Comparison of ENCODE assay signal across 8 cellular contexts in the genomic region with DNA sequence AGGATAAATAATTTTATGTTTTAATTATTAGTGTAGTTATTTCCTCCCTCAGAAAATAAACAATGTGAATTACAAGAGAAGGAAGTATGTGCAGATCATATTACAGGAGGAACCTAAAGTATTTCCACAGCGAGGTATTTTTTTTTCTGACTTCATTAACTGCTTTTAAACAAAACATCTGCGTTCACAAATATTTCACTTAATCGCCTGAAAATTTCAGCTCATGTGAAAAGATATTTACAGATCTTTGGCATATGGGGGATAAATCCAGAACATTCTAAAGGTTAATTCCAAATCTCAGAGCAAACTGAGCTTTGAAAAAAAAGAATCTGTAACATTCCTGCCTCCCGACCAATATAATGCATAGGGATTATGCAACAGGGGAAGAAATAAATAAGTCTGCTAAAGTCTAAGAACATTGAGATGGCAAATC. TPM values are rescaled to one million over a fixed set of nuclear protein-coding genes. Genes with fewer than 3 reads are reported as not detected.
DNase-seq lines count a peak whose midpoint lies in the region; ATAC-seq, FAIRE-seq and TF ChIP-seq lines count a peak whose summit lies in the region.

No MANE protein-coding gene starts in this region.

- intact Hi-C loops in left cardiac atrium (cut with DNase I): no loop called here
- intact Hi-C loops in vagina (cut with DNase I): no loop called here
- intact Hi-C loops in Caco-2 (cut with micrococcal nuclease; ENCODE audit: unreplicated experiment): no loop called here

- peak overlapping the region; percentile 85 for H3K27ac ChIP-seq in cardiac muscle cell
- peak overlapping the region; percentile 48; the same call in 1 of the 2 replicates for H3K27ac ChIP-seq in H1 (ENCODE audit: low read depth, low read length)
- H3K27ac ChIP-seq in muscle layer of duodenum (ENCODE audit: low read length): peak overlapping the region; percentile 58
- H3K27ac ChIP-seq in vagina: peak overlapping the region; percentile 83

- peaks cover 30% of the 10 kb centered on the region for H3K36me3 Mint-ChIP-seq in Caco-2 (ENCODE audit: insufficient read depth, unreplicated experiment)

- H3K9ac ChIP-seq in H1 (replicated peaks in 1 of 4; ENCODE audit: extremely low read depth in 1 of 4, low read depth in 3 of 4, low read length in 3 of 4): peak overlapping the region in 1 of 4 experiments; percentile 34; a peak in 1 of 7 replicates

- TF ChIP-seq RAD21 in H1 (IDR thresholded peaks at IDR 0.05 in 1 of 2, conservative IDR thresholded peaks at IDR 0.05 in 1 of 2; ENCODE audit: low read depth in 2 of 2, low read length in 2 of 2): no peak

- TF ChIP-seq POLR2A in H1 (IDR thresholded peaks at IDR 0.05; ENCODE audit: control extremely low read depth in 1 of 2, low read depth in 2 of 2, low read length in 2 of 2) (no peak), vagina (IDR thresholded peaks at IDR 0.05) (no peak)

- H3K79me1 ChIP-seq in H1 (ENCODE audit: low read depth, low read length): no peaks in the 10 kb centered on the region

- H3K23ac ChIP-seq in H1 (ENCODE audit: insufficient read length): no peak overlapping the region

- H3K36me3 ChIP-seq in cardiac muscle cell (peaks cover 4% of the 10 kb centered on the region), H1 (ENCODE audit: control insufficient read depth in 2 of 4, insufficient read depth in 4 of 4, low read length in 3 of 4) (no peaks in the 10 kb centered on the region; a peak in 1 of 8 replicates), muscle layer of duodenum (ENCODE audit: control insufficient read depth in 1 of 2, insufficient read depth in 2 of 2, low read length in 2 of 2) (peaks cover 0 to 5% of the 10 kb centered on the region in 2 donors), vagina (no peaks in the 10 kb centered on the region), Caco-2 (ENCODE audit: control insufficient read depth, insufficient read depth, low read length) (no peaks in the 10 kb centered on the region)

- no peaks in the 10 kb centered on the region for H3K9me3 ChIP-seq in cardiac muscle cell (ENCODE audit: low read depth)
- H3K9me3 ChIP-seq in H1 (ENCODE audit: insufficient read depth in 2 of 2, low read depth in 1 of 2, low read length in 1 of 2): no peaks in the 10 kb centered on the region
- H3K9me3 ChIP-seq in muscle layer of duodenum (ENCODE audit: control insufficient read depth in 1 of 2, low read length in 2 of 2): no peaks in the 10 kb centered on the region
- no peaks in the 10 kb centered on the region for H3K9me3 ChIP-seq in vagina
- H3K9me3 ChIP-seq in Caco-2: no peaks in the 10 kb centered on the region

- H2BK12ac ChIP-seq in H1 (ENCODE audit: low read depth, low read length): no peak overlapping the region

- no peak overlapping the region for H3K4me3 ChIP-seq in cardiac muscle cell
- peak overlapping the region in 1 of 4 experiments; percentile 44; a peak in 1 of 8 replicates for H3K4me3 ChIP-seq in H1 (ENCODE audit: extremely low read depth in 1 of 4, insufficient read depth in 2 of 4, low read depth in 3 of 4, low read length in 4 of 4)
- H3K4me3 ChIP-seq in muscle layer of duodenum (ENCODE audit: low read depth in 1 of 2, low read length in 2 of 2): peak overlapping the region in 1 of 2 donors; percentile 8
- H3K4me3 ChIP-seq in vagina: peak overlapping the region in 1 of 2 donors; percentile 4
- H3K4me3 ChIP-seq in Caco-2 (ENCODE audit: low read depth, low read length): no peak overlapping the region

- no peak overlapping the region for H3K56ac ChIP-seq in H1 (replicated peaks; ENCODE audit: insufficient read length, low read depth, low read length)

- CTCF ChIA-PET in H1 (lab: Charles Lee; ENCODE audit: partially characterized antibody) (interaction anchor here (1.8 to 3.1 kb wide), 3 partner anchors 81 to 91 kb away, joined by 4 to 12 read pairs (median 9); no protein-coding TSS in a partner anchor), Caco-2 (lab: Charles Lee) (interaction anchor here (2.4 kb wide), 1 partner anchor 85 kb away, joined by 5 read pairs; no protein-coding TSS in a partner anchor)

- no peak overlapping the region for H3K27ac Mint-ChIP-seq in Caco-2 (ENCODE audit: unreplicated experiment)

- H3K18ac ChIP-seq in H1 (ENCODE audit: extremely low read depth, low read length): no peak overlapping the region

- peak overlapping the region; percentile 23 to 42; a peak in 2 of 4 replicates for H3K4me2 ChIP-seq in H1 (ENCODE audit: insufficient read depth in 1 of 2, low read depth in 2 of 2, low read length in 2 of 2)

- no peak overlapping the region for H2BK5ac ChIP-seq in H1 (ENCODE audit: low read depth, low read length)

- H2BK20ac ChIP-seq in H1 (ENCODE audit: low read length): no peak overlapping the region

- peak overlapping the region; percentile 94 for H4K5ac ChIP-seq in H1 (ENCODE audit: insufficient read length, low read depth, low read length)

- no peaks in the 10 kb centered on the region for H3K27me3 Mint-ChIP-seq in Caco-2 (ENCODE audit: insufficient read depth, unreplicated experiment)

- no peak overlapping the region for H2AK5ac ChIP-seq in H1 (ENCODE audit: low read depth, low read length)

- peak in 1 of 2 donors; percentile 57 for DNase-seq in cardiac muscle cell (ENCODE audit: low read depth in 1 of 2, low spot score in 1 of 2)
- DNase-seq in left cardiac atrium: no peak
- DNase-seq in H1 (ENCODE audit: low read depth in 1 of 2, low spot score in 2 of 2): no peak
- DNase-seq in vagina (ENCODE audit: extremely low spot score in 2 of 2): no peak
- no peak for DNase-seq in NCI-H2107 treated with DMSO at 0.1 percent for 48 hours (lab: John Stamatoyannopoulos, UW; ENCODE audit: unreplicated experiment)
- no peak for DNase-seq in Caco-2
- no peak for DNase-seq in activated CD4-positive, alpha-beta T cell treated with anti-CD3 and anti-CD28 coated beads for 48 hours

- no peak overlapping the region for H2BK15ac ChIP-seq in H1 (ENCODE audit: low read length)

- 31% methylated on average over 4 of the region's 4 CpGs; no CpG with 5 or more reads in 1 of the 2 experiments for WGBS in H1 (ENCODE audit: extremely low coverage in 1 of 2, insufficient coverage in 1 of 2, insufficient read length in 1 of 2, insufficient replicate concordance in 2 of 2, low coverage in 1 of 2, low lambda C conversion rate in 2 of 2, missing lambda C conversion rate in 1 of 2), 2 experiments

- H4K91ac ChIP-seq in H1 (replicated peaks; ENCODE audit: insufficient read length, low read length): no peak overlapping the region

- peak overlapping the region; percentile 34; the same call in 1 of the 2 replicates for H2AFZ ChIP-seq in H1 (ENCODE audit: low read length)

- H3K23me2 ChIP-seq in H1 (ENCODE audit: low read depth, low read length): no peaks in the 10 kb centered on the region

- H3K4me1 ChIP-seq in cardiac muscle cell (ENCODE audit: low read depth) (peaks cover 20% of the 10 kb centered on the region), H1 (replicated peaks in 1 of 4; ENCODE audit: control insufficient read depth in 3 of 4, insufficient read depth in 4 of 4, low read length in 3 of 4) (peaks cover 0 to 4% (median 3%) of the 10 kb centered on the region in 4 experiments; a peak in 2 of 7 replicates), muscle layer of duodenum (ENCODE audit: control insufficient read depth in 1 of 2, insufficient read depth in 2 of 2, low read length in 2 of 2) (peaks cover 0 to 21% of the 10 kb centered on the region in 2 donors), vagina (peaks cover 45% of the 10 kb centered on the region), Caco-2 (peaks cover 23% of the 10 kb centered on the region)

- no peak overlapping the region for H3K14ac ChIP-seq in H1 (ENCODE audit: insufficient read length)

- no peak overlapping the region for H3K4ac ChIP-seq in H1 (replicated peaks; ENCODE audit: insufficient read length, low read depth, low read length)

- no peak for FAIRE-seq in H1 (lab: Jason Lieb, UNC)

- TF ChIP-seq CTCF in cardiac muscle cell (IDR thresholded peaks at IDR 0.05; ENCODE audit: low read depth, low read length): no peak
- TF ChIP-seq CTCF in H1 (IDR thresholded peaks at IDR 0.05; ENCODE audit: control extremely low read depth in 1 of 3, insufficient read depth in 1 of 3, low read depth in 1 of 3, low read length in 3 of 3): no peak
- no peak for TF ChIP-seq CTCF in vagina (IDR thresholded peaks at IDR 0.05)
- no peak for TF ChIP-seq CTCF in Caco-2 (IDR thresholded peaks at IDR 0.05; ENCODE audit: insufficient read depth in 1 of 2, low read depth in 1 of 2, low read length in 1 of 2, severe bottlenecking in 1 of 2, unreplicated experiment in 1 of 2)

- peaks cover 0 to 4% of the 10 kb centered on the region in 2 experiments; a peak in 1 of 4 replicates for H3K79me2 ChIP-seq in H1 (ENCODE audit: control insufficient read depth in 1 of 2, insufficient read depth in 2 of 2, low read length in 2 of 2)

- H3K27me3 ChIP-seq in cardiac muscle cell (no peaks in the 10 kb centered on the region), H1 (replicated peaks in 1 of 4; ENCODE audit: control insufficient read depth in 3 of 4, extremely low read depth in 1 of 4, insufficient read depth in 3 of 4, low read length in 3 of 4) (no peaks in the 10 kb centered on the region), muscle layer of duodenum (ENCODE audit: low read depth, low read length) (no peaks in the 10 kb centered on the region), vagina (no peaks in the 10 kb centered on the region), Caco-2 (replicated peaks; ENCODE audit: control insufficient read depth, insufficient read depth, low read length) (no peaks in the 10 kb centered on the region)

- no TSS peak for BruUV-seq in Caco-2 (replicated peaks; lab: Mats Ljungman, UMichigan)

- H3K4me1 Mint-ChIP-seq in Caco-2 (ENCODE audit: low read depth, unreplicated experiment): peaks cover 21% of the 10 kb centered on the region

- H4K20me1 ChIP-seq in H1 (replicated peaks in 1 of 2; ENCODE audit: control insufficient read depth in 1 of 2, insufficient read depth in 2 of 2, low read length in 2 of 2): no peaks in the 10 kb centered on the region

- no peak for TF ChIP-seq EP300 in H1 (IDR thresholded peaks at IDR 0.05; ENCODE audit: borderline replicate concordance in 1 of 2, low read depth in 2 of 2, low read length in 2 of 2)

- ATAC-seq in left cardiac atrium: no peak

- POLR2A ChIA-PET in H1 (lab: Charles Lee; ENCODE audit: partially characterized antibody): interaction anchor here (1.7 kb wide), 1 partner anchor 38 kb away, joined by 10 read pairs; no protein-coding TSS in a partner anchor
- POLR2A ChIA-PET in Caco-2 (lab: Charles Lee): interaction anchor here (1.5 kb wide), 1 partner anchor 85 kb away, joined by 6 read pairs; no protein-coding TSS in a partner anchor

- H3K4me3 Mint-ChIP-seq in Caco-2 (ENCODE audit: unreplicated experiment): no peak overlapping the region

- no peak overlapping the region for H2BK120ac ChIP-seq in H1 (replicated peaks; ENCODE audit: low read depth, low read length)

- H4K8ac ChIP-seq in H1 (ENCODE audit: extremely low read depth, insufficient read depth, low read length): no peak overlapping the region

- H3K9me3 Mint-ChIP-seq in Caco-2 (ENCODE audit: unreplicated experiment): no peaks in the 10 kb centered on the region

RNA-seq across cellular contexts. Expression of a gene that starts 39.3 kb away (rescaled TPM):
- total RNA-seq in cardiac muscle cell (36.9 and 51.1 TPM in 2 replicates), left cardiac atrium (10 to 100 TPM; 38.9 to 45.0 TPM), vagina (71.2 TPM), Caco-2 (2022) (91.2 and 92.2 TPM in 2 replicates)
- polyA plus RNA-seq in cardiac muscle cell (59.4 and 84.0 TPM in 2 replicates), H1 (2011; rRNA removed) (29.4 and 35.2 TPM in 2 replicates)
- total RNA-seq in H1 (2021; fragmentation: NEBNext Ultra II Directional; extraction: Animal tissue kit (Norgen Biotek cat#: 25700)): 84.2 and 106 TPM in 2 replicates
- 37.8 TPM for polyA plus RNA-seq in H1 (2011; cell fraction: cytosol; rRNA removed)
- polyA plus RNA-seq in H1 (2011; cell fraction: nucleus; rRNA removed): 26.9 TPM
- polyA plus RNA-seq in H1 (2012, experiment 1 of 2): 26.4 to 80.7 TPM (median 34.4 TPM) in 4 replicates
- 6.6 TPM for polyA plus RNA-seq in H1 (2012, experiment 2 of 2)
- 46.5 TPM for polyA plus RNA-seq in H1 (2013, experiment 1 of 2)
- 43.0 TPM for polyA plus RNA-seq in H1 (2013, experiment 2 of 2)
- 40.1 and 47.7 TPM in 2 replicates for polyA minus RNA-seq in H1 (2011; rRNA and poly(A)+ RNA removed)
- 23.6 TPM for polyA minus RNA-seq in H1 (2011; cell fraction: cytosol; rRNA and poly(A)+ RNA removed)
- polyA minus RNA-seq in H1 (2011; cell fraction: nucleus; rRNA and poly(A)+ RNA removed): 40.6 TPM
